Comparison of ENCODE assay signal across 8 cellular contexts in genomic region chr17:57597531-57598453, GRCh38.
DNase-seq lines count a peak whose midpoint lies in the region; ATAC-seq lines count a peak whose summit lies in the region.

No MANE protein-coding gene starts in this region.

- ATAC-seq in right cardiac atrium = peak; percentile 64 to 71
- no peak for ATAC-seq in GM19023 (IDR thresholded peaks at IDR 0.05; ENCODE audit: unreplicated experiment)
- ATAC-seq in GM19463 (IDR thresholded peaks at IDR 0.05; ENCODE audit: unreplicated experiment) = no peak

- H3K4me3 ChIP-seq in NT2/D1 (ENCODE audit: insufficient read length, low read depth) (no peak overlapping the region), right cardiac atrium (ENCODE audit: low read length) (no peak overlapping the region)

- peaks cover 19% of the 10 kb centered on the region; the same call in 1 of the 2 replicates for H3K9me3 ChIP-seq in NT2/D1 (ENCODE audit: insufficient read depth, low read length)
- H3K9me3 ChIP-seq in right cardiac atrium (ENCODE audit: control insufficient read depth, low read length) = no peaks in the 10 kb centered on the region

- H3K4me1 ChIP-seq in NT2/D1 (ENCODE audit: insufficient read depth, insufficient read length) (peaks cover 22% of the 10 kb centered on the region), right cardiac atrium (ENCODE audit: control insufficient read depth, insufficient read depth, low read length) (peaks cover 11% of the 10 kb centered on the region)

- no peak overlapping the region for H3K27ac ChIP-seq in right cardiac atrium (ENCODE audit: low read length)

- intact Hi-C loops in right cardiac atrium (cut with DNase I) = loop anchor here in 3 of 4 donors (2.0 to 10.0 kb wide), 5 partner anchors 63 to 237 kb away; no protein-coding TSS in a partner anchor

- 57% methylated on average over 8 of the region's 8 CpGs for WGBS in right cardiac atrium

- H3K9ac ChIP-seq in NT2/D1 (ENCODE audit: insufficient read length, low read depth) = no peak overlapping the region

- H3K27me3 ChIP-seq in NT2/D1 (ENCODE audit: insufficient read depth, insufficient read length) (no peaks in the 10 kb centered on the region), right cardiac atrium (ENCODE audit: control insufficient read depth, insufficient read depth) (no peaks in the 10 kb centered on the region)

- DNase-seq in DMS114 treated with DMSO at 0.1 percent for 48 hours (lab: John Stamatoyannopoulos, UW; ENCODE audit: unreplicated experiment) (peak; percentile 72), HS-27A (ENCODE audit: low read depth) (peak; percentile 38), NT2/D1 (ENCODE audit: low read depth, low spot score) (peak; percentile 66), anterior cingulate cortex (lab: John Stamatoyannopoulos, UW) (peak in 50 of 58 donors; percentile 14 to 83 (median 54)), right cardiac atrium (peak; percentile 74 to 90 (median 84)), renal cortical epithelial cell (ENCODE audit: low read depth) (peak; percentile 66)

- H3K36me3 ChIP-seq in NT2/D1 (ENCODE audit: insufficient read depth, insufficient read length, low read length) = peaks cover 7% of the 10 kb centered on the region

Comparison
In these comparisons a context has a peak if more than half of its experiments do, and no peak if none do; other contexts are left out.
1. ATAC-seq: peak in right cardiac atrium (2 of 2); none in GM19023 (single experiment) and GM19463 (single experiment).
2. Peak in every context shown above with its lines, with median percentiles within 50 percentile points of each other: DNase-seq.